ENCODE assay signal across 12 cellular contexts in genomic region chr12:28035483-28035882, GRCh38.
DNase-seq lines count a peak whose midpoint lies in the region; ATAC-seq, FAIRE-seq and TF ChIP-seq lines count a peak whose summit lies in the region.
"Had no signal": no experiment of that assay in that cellular context is flagged by ENCODE, and none has a peak within 500 bp of the region (broad histone marks: within the 10 kb centered on the region; RNA-seq: fewer than 3 reads in every experiment).

No MANE protein-coding gene starts in this region.

- no peak overlapping the region for H2BK5ac ChIP-seq in mesenchymal stem cell (ENCODE audit: low read depth, low read length, poor library complexity, severe bottlenecking)

- no peak for TF ChIP-seq EP300 in suprapubic skin (IDR thresholded peaks at IDR 0.05)

- no peaks in the 10 kb centered on the region for H3K27me3 ChIP-seq in bronchial epithelial cell (ENCODE audit: control insufficient read depth, insufficient read depth, low read length)
- H3K27me3 ChIP-seq in mesenchymal stem cell (ENCODE audit: control insufficient read depth in 1 of 2, insufficient read depth in 1 of 2, low read length in 2 of 2) = no peaks in the 10 kb centered on the region
- H3K27me3 ChIP-seq in suprapubic skin = no peaks in the 10 kb centered on the region
- H3K27me3 ChIP-seq: colonic mucosa, hepatocyte had no signal

- H3K4ac ChIP-seq in mesenchymal stem cell (ENCODE audit: low read depth in 1 of 2, low read length in 2 of 2) = no peak overlapping the region

- TF ChIP-seq CTCF in bronchial epithelial cell (IDR thresholded peaks at IDR 0.05; ENCODE audit: insufficient read depth, low read length, severe bottlenecking) (no peak), suprapubic skin (IDR thresholded peaks at IDR 0.05) (no peak)

- no peaks in the 10 kb centered on the region for H3K9me3 ChIP-seq in mesenchymal stem cell (ENCODE audit: control insufficient read depth, low read length)
- no peaks in the 10 kb centered on the region for H3K9me3 ChIP-seq in suprapubic skin
- H3K9me3 ChIP-seq: colonic mucosa had no signal

- H3K27ac ChIP-seq in mesenchymal stem cell (ENCODE audit: low read length, poor library complexity, severe bottlenecking) (no peak overlapping the region), suprapubic skin (no peak overlapping the region)
- H3K27ac ChIP-seq: colonic mucosa, hepatocyte had no signal

- no peak overlapping the region for H3K4me2 ChIP-seq in mesenchymal stem cell (ENCODE audit: low read length, poor library complexity, severe bottlenecking)
- H3K4me2 ChIP-seq: hepatocyte had no signal

- no peak overlapping the region for H4K91ac ChIP-seq in mesenchymal stem cell (ENCODE audit: low read length)

- no peak overlapping the region for H3K14ac ChIP-seq in mesenchymal stem cell (ENCODE audit: low read length in 2 of 2)

- H2BK120ac ChIP-seq in mesenchymal stem cell (ENCODE audit: low read depth, low read length) = no peak overlapping the region

- no peaks in the 10 kb centered on the region for H3K79me1 ChIP-seq in mesenchymal stem cell (replicated peaks; ENCODE audit: low read length, poor library complexity, severe bottlenecking)

- no CpG with 5 or more reads among the region's 1 CpG for WGBS in mesenchymal stem cell
- 34% methylated on average over 1 of the region's 1 CpG for WGBS in suprapubic skin

- DNase-seq in HCEC 1CT = peak; percentile 76
- DNase-seq in NCI-H69 (lab: John Stamatoyannopoulos, UW) = peak; percentile 24
- peak; percentile 93 for DNase-seq in bronchial epithelial cell (ENCODE audit: low read depth)
- peak; percentile 73 for DNase-seq in mesenchymal stem cell
- no peak for DNase-seq in NCI-H2227 (lab: John Stamatoyannopoulos, UW; ENCODE audit: unreplicated experiment)
- no peak for DNase-seq in suprapubic skin (ENCODE audit: low spot score in 2 of 2)
- DNase-seq: colonic mucosa; H9; KBM-7; stimulated activated naive CD8-positive, alpha-beta T cell treated with anti-CD3 and anti-CD28 coated beads, Interleukin-15, Interleukin-2, amounts not matched to agents 100 U/mL and 50 U/mL, for 24 hours had no signal

- H3K4me3 ChIP-seq in bronchial epithelial cell (ENCODE audit: low read depth, low read length) = no peak overlapping the region
- H3K4me3 ChIP-seq in mesenchymal stem cell (ENCODE audit: insufficient read depth in 1 of 2, low read depth in 1 of 2, low read length in 2 of 2) = no peak overlapping the region
- H3K4me3 ChIP-seq in suprapubic skin = no peak overlapping the region
- H3K4me3 ChIP-seq: colonic mucosa, hepatocyte had no signal

- no peak overlapping the region for H3K18ac ChIP-seq in mesenchymal stem cell (ENCODE audit: low read depth in 1 of 2, low read length in 2 of 2)

- no peak overlapping the region for H3K23ac ChIP-seq in mesenchymal stem cell (ENCODE audit: low read length in 2 of 2)

- H3K4me1 ChIP-seq in mesenchymal stem cell (ENCODE audit: control insufficient read depth, insufficient read depth, low read depth, low read length) = peaks cover 2% of the 10 kb centered on the region
- H3K4me1 ChIP-seq in suprapubic skin = no peaks in the 10 kb centered on the region
- H3K4me1 ChIP-seq: colonic mucosa had no signal

- no peak overlapping the region for H2AFZ ChIP-seq in mesenchymal stem cell (ENCODE audit: low read depth, low read length)
- H2AFZ ChIP-seq: hepatocyte had no signal

- H2BK15ac ChIP-seq in mesenchymal stem cell (ENCODE audit: low read depth, poor library complexity, severe bottlenecking) = no peak overlapping the region

- no peaks in the 10 kb centered on the region for H3K36me3 ChIP-seq in bronchial epithelial cell (ENCODE audit: control insufficient read depth, insufficient read depth, low read length)
- H3K36me3 ChIP-seq in mesenchymal stem cell (ENCODE audit: control insufficient read depth in 1 of 2, insufficient read depth in 2 of 2, low read depth in 1 of 2, low read length in 2 of 2) = no peaks in the 10 kb centered on the region
- no peaks in the 10 kb centered on the region for H3K36me3 ChIP-seq in suprapubic skin
- H3K36me3 ChIP-seq: colonic mucosa had no signal

- H2BK12ac ChIP-seq in mesenchymal stem cell (ENCODE audit: low read length in 2 of 2) = no peak overlapping the region

- H4K8ac ChIP-seq in mesenchymal stem cell (ENCODE audit: low read length) = no peak overlapping the region

- FAIRE-seq in bronchial epithelial cell (lab: Jason Lieb, UNC) = no peak

- TF ChIP-seq POLR2A in suprapubic skin (IDR thresholded peaks at IDR 0.05) = no peak

- H2AK5ac ChIP-seq in mesenchymal stem cell (ENCODE audit: low read length, severe bottlenecking) = no peak overlapping the region

- no peak overlapping the region for H3K9ac ChIP-seq in mesenchymal stem cell (ENCODE audit: low read length)

- no peak for ATAC-seq in HG03039 (IDR thresholded peaks at IDR 0.05; ENCODE audit: unreplicated experiment)
- ATAC-seq: stimulated activated naive CD8-positive, alpha-beta T cell treated with anti-CD3 and anti-CD28 coated beads, Interleukin-15, Interleukin-2, amounts not matched to agents 100 U/mL and 50 U/mL, for 24 hours had no signal

Comparison
In these comparisons a context has a peak if more than half of its experiments do, and no peak if none do; other contexts are left out.
1. DNase-seq: peak in HCEC 1CT (single experiment), NCI-H69 (single experiment), bronchial epithelial cell (single experiment) and mesenchymal stem cell (single experiment); none in NCI-H2227 (single experiment) and suprapubic skin (0 of 2).